1 cellular context compared by ENCODE assay signal in the genomic region with DNA sequence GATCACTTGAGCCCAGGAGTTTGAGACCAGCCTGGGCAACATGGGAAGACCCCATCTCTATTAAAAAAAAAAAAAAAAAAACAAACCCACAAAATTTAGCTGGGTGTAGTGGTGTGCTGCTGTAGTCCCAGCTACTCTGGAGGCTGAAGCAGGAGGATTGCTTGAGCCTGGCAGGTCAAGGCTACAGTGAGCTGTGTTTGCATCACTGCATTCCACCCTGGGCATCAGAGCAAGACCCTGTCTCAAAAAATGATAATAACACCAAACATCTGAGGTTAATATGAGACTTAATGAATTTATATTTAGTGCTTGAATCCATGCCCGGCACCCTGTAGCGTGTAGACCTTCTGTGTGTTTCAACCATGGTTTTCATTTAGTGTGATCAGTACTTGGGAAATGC.
TF ChIP-seq lines count a peak whose summit lies in the region.

No MANE protein-coding gene starts in this region.

TF ChIP-seq in WTC11, 78 proteins besides CTCF, POLR2A, EP300 and RAD21 (continued from another document):
- TF ChIP-seq, protein P1, sequence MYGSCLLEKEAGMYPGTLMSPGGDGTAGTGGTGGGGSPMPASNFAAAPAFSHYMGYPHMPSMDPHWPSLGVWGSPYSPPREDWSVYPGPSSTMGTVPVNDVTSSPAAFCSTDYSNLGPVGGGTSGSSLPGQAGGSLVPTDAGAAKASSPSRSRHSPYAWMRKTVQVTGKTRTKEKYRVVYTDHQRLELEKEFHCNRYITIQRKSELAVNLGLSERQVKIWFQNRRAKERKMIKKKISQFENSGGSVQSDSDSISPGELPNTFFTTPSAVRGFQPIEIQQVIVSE (CRISPR knock-in tag; IDR thresholded peaks at IDR 0.05; ENCODE audit: borderline replicate concordance), result no peak
- TF ChIP-seq, protein P2, sequence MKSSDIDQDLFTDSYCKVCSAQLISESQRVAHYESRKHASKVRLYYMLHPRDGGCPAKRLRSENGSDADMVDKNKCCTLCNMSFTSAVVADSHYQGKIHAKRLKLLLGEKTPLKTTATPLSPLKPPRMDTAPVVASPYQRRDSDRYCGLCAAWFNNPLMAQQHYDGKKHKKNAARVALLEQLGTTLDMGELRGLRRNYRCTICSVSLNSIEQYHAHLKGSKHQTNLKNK (CRISPR knock-in tag; IDR thresholded peaks at IDR 0.05), result no peak
- TF ChIP-seq, protein P3, sequence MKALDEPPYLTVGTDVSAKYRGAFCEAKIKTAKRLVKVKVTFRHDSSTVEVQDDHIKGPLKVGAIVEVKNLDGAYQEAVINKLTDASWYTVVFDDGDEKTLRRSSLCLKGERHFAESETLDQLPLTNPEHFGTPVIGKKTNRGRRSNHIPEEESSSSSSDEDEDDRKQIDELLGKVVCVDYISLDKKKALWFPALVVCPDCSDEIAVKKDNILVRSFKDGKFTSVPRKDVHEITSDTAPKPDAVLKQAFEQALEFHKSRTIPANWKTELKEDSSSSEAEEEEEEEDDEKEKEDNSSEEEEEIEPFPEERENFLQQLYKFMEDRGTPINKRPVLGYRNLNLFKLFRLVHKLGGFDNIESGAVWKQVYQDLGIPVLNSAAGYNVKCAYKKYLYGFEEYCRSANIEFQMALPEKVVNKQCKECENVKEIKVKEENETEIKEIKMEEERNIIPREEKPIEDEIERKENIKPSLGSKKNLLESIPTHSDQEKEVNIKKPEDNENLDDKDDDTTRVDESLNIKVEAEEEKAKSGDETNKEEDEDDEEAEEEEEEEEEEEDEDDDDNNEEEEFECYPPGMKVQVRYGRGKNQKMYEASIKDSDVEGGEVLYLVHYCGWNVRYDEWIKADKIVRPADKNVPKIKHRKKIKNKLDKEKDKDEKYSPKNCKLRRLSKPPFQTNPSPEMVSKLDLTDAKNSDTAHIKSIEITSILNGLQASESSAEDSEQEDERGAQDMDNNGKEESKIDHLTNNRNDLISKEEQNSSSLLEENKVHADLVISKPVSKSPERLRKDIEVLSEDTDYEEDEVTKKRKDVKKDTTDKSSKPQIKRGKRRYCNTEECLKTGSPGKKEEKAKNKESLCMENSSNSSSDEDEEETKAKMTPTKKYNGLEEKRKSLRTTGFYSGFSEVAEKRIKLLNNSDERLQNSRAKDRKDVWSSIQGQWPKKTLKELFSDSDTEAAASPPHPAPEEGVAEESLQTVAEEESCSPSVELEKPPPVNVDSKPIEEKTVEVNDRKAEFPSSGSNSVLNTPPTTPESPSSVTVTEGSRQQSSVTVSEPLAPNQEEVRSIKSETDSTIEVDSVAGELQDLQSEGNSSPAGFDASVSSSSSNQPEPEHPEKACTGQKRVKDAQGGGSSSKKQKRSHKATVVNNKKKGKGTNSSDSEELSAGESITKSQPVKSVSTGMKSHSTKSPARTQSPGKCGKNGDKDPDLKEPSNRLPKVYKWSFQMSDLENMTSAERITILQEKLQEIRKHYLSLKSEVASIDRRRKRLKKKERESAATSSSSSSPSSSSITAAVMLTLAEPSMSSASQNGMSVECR (CRISPR knock-in tag; IDR thresholded peaks at IDR 0.05; ENCODE audit: borderline replicate concordance), result no peak
- TF ChIP-seq, protein P4, sequence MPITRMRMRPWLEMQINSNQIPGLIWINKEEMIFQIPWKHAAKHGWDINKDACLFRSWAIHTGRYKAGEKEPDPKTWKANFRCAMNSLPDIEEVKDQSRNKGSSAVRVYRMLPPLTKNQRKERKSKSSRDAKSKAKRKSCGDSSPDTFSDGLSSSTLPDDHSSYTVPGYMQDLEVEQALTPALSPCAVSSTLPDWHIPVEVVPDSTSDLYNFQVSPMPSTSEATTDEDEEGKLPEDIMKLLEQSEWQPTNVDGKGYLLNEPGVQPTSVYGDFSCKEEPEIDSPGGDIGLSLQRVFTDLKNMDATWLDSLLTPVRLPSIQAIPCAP (CRISPR knock-in tag; IDR thresholded peaks at IDR 0.05), result no peak
- TF ChIP-seq, protein P5, sequence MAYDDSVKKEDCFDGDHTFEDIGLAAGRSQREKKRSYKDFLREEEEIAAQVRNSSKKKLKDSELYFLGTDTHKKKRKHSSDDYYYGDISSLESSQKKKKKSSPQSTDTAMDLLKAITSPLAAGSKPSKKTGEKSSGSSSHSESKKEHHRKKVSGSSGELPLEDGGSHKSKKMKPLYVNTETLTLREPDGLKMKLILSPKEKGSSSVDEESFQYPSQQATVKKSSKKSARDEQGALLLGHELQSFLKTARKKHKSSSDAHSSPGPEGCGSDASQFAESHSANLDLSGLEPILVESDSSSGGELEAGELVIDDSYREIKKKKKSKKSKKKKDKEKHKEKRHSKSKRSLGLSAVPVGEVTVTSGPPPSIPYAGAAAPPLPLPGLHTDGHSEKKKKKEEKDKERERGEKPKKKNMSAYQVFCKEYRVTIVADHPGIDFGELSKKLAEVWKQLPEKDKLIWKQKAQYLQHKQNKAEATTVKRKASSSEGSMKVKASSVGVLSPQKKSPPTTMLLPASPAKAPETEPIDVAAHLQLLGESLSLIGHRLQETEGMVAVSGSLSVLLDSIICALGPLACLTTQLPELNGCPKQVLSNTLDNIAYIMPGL (CRISPR knock-in tag; IDR thresholded peaks at IDR 0.05), result no peak
- TF ChIP-seq ZNF121 (CRISPR knock-in tag; IDR thresholded peaks at IDR 0.05), result no peak
- TF ChIP-seq, protein P6, sequence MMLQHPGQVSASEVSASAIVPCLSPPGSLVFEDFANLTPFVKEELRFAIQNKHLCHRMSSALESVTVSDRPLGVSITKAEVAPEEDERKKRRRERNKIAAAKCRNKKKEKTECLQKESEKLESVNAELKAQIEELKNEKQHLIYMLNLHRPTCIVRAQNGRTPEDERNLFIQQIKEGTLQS (CRISPR knock-in tag; conservative IDR thresholded peaks at IDR 0.05), result no peak
- no peak for TF ChIP-seq CREM (CRISPR knock-in tag; IDR thresholded peaks at IDR 0.05)
